Comparison of ENCODE assay signal across 8 cellular contexts in genomic region chr5:41924872-41925554, GRCh38. TPM values are rescaled to one million over a fixed set of nuclear protein-coding genes. Genes with fewer than 3 reads are reported as not detected.
DNase-seq lines count a peak whose midpoint lies in the region; ATAC-seq, FAIRE-seq and TF ChIP-seq lines count a peak whose summit lies in the region.

FBXO4 (plus strand) TSS chr5:41925281; CDS start chr5:41925310, 29 bp downstream.

- peaks cover 9 to 33% (median 16%) of the 10 kb centered on the region in 11 experiments for H3K36me3 ChIP-seq in BLaER1 treated with 17β-estradiol and CSF1 and Interleukin-3, amounts not matched to agents 10 nM and 100 nM
- H3K36me3 ChIP-seq in HepG2 (replicated peaks in 1 of 2; ENCODE audit: control insufficient read depth in 1 of 2, insufficient read depth in 2 of 2, low read length in 2 of 2): peaks cover 0 to 17% of the 10 kb centered on the region in 2 experiments; a peak in 2 of 5 replicates

- peak within 1 kb of the TSS; percentile 85 to 96 (median 90) for H3K9ac ChIP-seq in BLaER1 treated with 17β-estradiol and CSF1 and Interleukin-3, amounts not matched to agents 10 nM and 100 nM
- peak within 1 kb of the TSS; percentile 91 for H3K9ac ChIP-seq in HepG2 (ENCODE audit: insufficient read depth, low read depth, low read length)

- peak; percentile 63 for TF ChIP-seq RAD21 in HepG2 (CRISPR knock-in tag; IDR thresholded peaks at IDR 0.05)

- H3K27me3 ChIP-seq in BLaER1 treated with 17β-estradiol and CSF1 and Interleukin-3, amounts not matched to agents 10 nM and 100 nM: peaks cover 0 to 20% (median 15%) of the 10 kb centered on the region in 11 experiments; a peak in 15 of 22 replicates
- H3K27me3 ChIP-seq in HepG2 (ENCODE audit: control insufficient read depth in 1 of 2, insufficient read depth in 2 of 2, low read length in 2 of 2): no peaks in the 10 kb centered on the region; a peak in 1 of 5 replicates

- H2AFZ ChIP-seq in HepG2 (ENCODE audit: low read length): peak within 1 kb of the TSS; percentile 99

- peak within 1 kb of the TSS; percentile 87 to 96 (median 92) for H3K27ac ChIP-seq in BLaER1 treated with 17β-estradiol and CSF1 and Interleukin-3, amounts not matched to agents 10 nM and 100 nM
- peak within 1 kb of the TSS; percentile 79 for H3K27ac ChIP-seq in HepG2 (ENCODE audit: extremely low read length, insufficient read depth, low read length)

- H3K9me3 Mint-ChIP-seq in activated CD4-positive, alpha-beta T cell treated with anti-CD3 and anti-CD28 coated beads, Interleukin-2, amount 10 ng/mL, durations not matched to agents 7 days and 5 days: no peaks in the 10 kb centered on the region

- H3K79me2 ChIP-seq in HepG2 (ENCODE audit: insufficient read depth, low read length): peaks cover 2% of the 10 kb centered on the region

- TF ChIP-seq POLR2A in HepG2 (IDR thresholded peaks at IDR 0.05; ENCODE audit: insufficient read depth in 1 of 2, low read depth in 2 of 2, low read length in 2 of 2): peak; percentile 77 to 82

- intact Hi-C loops in HepG2 (cut with micrococcal nuclease; ENCODE audit: unreplicated experiment): loop anchor here (1.0 to 5.0 kb wide), 3 partner anchors 21 to 132 kb away; partner anchors contain the start of gene RIMOC1

- H3K4me3 Mint-ChIP-seq in activated CD4-positive, alpha-beta T cell treated with anti-CD3 and anti-CD28 coated beads, Interleukin-2, amount 10 ng/mL, durations not matched to agents 7 days and 5 days: peak within 1 kb of the TSS; percentile 87

- TF ChIP-seq EP300 in HepG2 (IDR thresholded peaks at IDR 0.05; ENCODE audit: low read depth in 2 of 2, low read length in 2 of 2): peak; percentile 32 to 49; a peak in 2 of 4 replicates
- TF ChIP-seq EP300 in HepG2 (CRISPR knock-in tag; IDR thresholded peaks at IDR 0.05; ENCODE audit: borderline replicate concordance): no peak

- POLR2A ChIA-PET in activated CD4-positive, alpha-beta T cell treated with anti-CD3 and anti-CD28 coated beads, Interleukin-2, amount 10 ng/mL, durations not matched to agents 7 days and 5 days (lab: Charles Lee): interaction anchor here (0.6 to 0.9 kb wide), 2 partner anchors 21 to 826 kb away, joined by 3 to 9 read pairs; partner anchors contain the start of gene RIMOC1
- POLR2A ChIA-PET in HepG2 (lab: Yijun Ruan, JAX): interaction anchor here (0.6 to 1.7 kb wide), 5 partner anchors 11 to 1090 kb away, joined by 3 to 81 read pairs (median 3); partner anchors contain the start of genes RIMOC1, RPL37 and SELENOP

- H4K20me1 ChIP-seq in BLaER1 treated with 17β-estradiol and CSF1 and Interleukin-3, amounts not matched to agents 10 nM and 100 nM: peaks cover 0 to 9% (median 0%) of the 10 kb centered on the region in 11 experiments; a peak in 1 of 22 replicates
- H4K20me1 ChIP-seq in HepG2 (ENCODE audit: insufficient read depth, low read length): no peaks in the 10 kb centered on the region

- no peaks in the 10 kb centered on the region for H3K9me3 ChIP-seq in BLaER1 treated with 17β-estradiol and CSF1 and Interleukin-3, amounts not matched to agents 10 nM and 100 nM (replicated peaks in 1 of 11)
- no peaks in the 10 kb centered on the region for H3K9me3 ChIP-seq in HepG2 (ENCODE audit: low read length)

- peak; percentile 93 for TF ChIP-seq CTCF in HepG2 (CRISPR knock-in tag; IDR thresholded peaks at IDR 0.05)

- no TSS peak for BruUV-seq in HepG2 (replicated peaks; lab: Mats Ljungman, UMichigan)

- H3K4me2 ChIP-seq in BLaER1 treated with 17β-estradiol and CSF1 and Interleukin-3, amounts not matched to agents 10 nM and 100 nM: peak within 1 kb of the TSS; percentile 85 to 100 (median 95)
- peak within 1 kb of the TSS; percentile 91 for H3K4me2 ChIP-seq in HepG2 (ENCODE audit: low read depth, low read length)

- in situ Hi-C loops in HepG2 (cut with HindIII; ENCODE audit: extremely low pct_ligation_motif_present, low pct_unique_long_range_greater_than_20kb): no loop called here

- peak; percentile 44 for DNase-seq in GM19240 (ENCODE audit: insufficient read length, low spot score)
- peak; percentile 70 for DNase-seq in NCI-H526 treated with DMSO at 0.1 percent for 48 hours (lab: John Stamatoyannopoulos, UW)
- DNase-seq in activated CD4-positive, alpha-beta T cell treated with anti-CD3 and anti-CD28 coated beads, Interleukin-2, amount 10 ng/mL, durations not matched to agents 7 days and 5 days: peak; percentile 89
- DNase-seq in cortex of kidney (lab: John Stamatoyannopoulos, UW): peak; percentile 48
- DNase-seq in HepG2 (ENCODE audit: low spot score): peak; percentile 71
- DNase-seq in stimulated activated CD4-positive, alpha-beta T cell treated with anti-CD3 and anti-CD28 coated beads, Interleukin-4, amount 100 ng/mL, for 24 hours: peak; percentile 88

- ATAC-seq in HG03457 (IDR thresholded peaks at IDR 0.05; ENCODE audit: unreplicated experiment): peak; percentile 90
- peak; percentile 98 for ATAC-seq in HepG2

- peak within 1 kb of the TSS; percentile 69 to 87 (median 79) for H3K4me3 ChIP-seq in BLaER1 treated with 17β-estradiol and CSF1 and Interleukin-3, amounts not matched to agents 10 nM and 100 nM
- H3K4me3 ChIP-seq in HepG2 (replicated peaks in 1 of 3; ENCODE audit: insufficient read depth in 1 of 3, low read depth in 2 of 3, low read length in 3 of 3): peak within 1 kb of the TSS; percentile 67 to 91 (median 82)

- no peaks in the 10 kb centered on the region for H3K27me3 Mint-ChIP-seq in activated CD4-positive, alpha-beta T cell treated with anti-CD3 and anti-CD28 coated beads, Interleukin-2, amount 10 ng/mL, durations not matched to agents 7 days and 5 days

- H3K36me3 Mint-ChIP-seq in activated CD4-positive, alpha-beta T cell treated with anti-CD3 and anti-CD28 coated beads, Interleukin-2, amount 10 ng/mL, durations not matched to agents 7 days and 5 days (ENCODE audit: low read depth): peaks cover 21% of the 10 kb centered on the region

- CTCF ChIA-PET in activated CD4-positive, alpha-beta T cell treated with anti-CD3 and anti-CD28 coated beads, Interleukin-2, amount 10 ng/mL, durations not matched to agents 7 days and 5 days (lab: Charles Lee): interaction anchor here (0.7 to 1.7 kb wide), 13 partner anchors 11 to 132 kb away, joined by 3 to 5 read pairs (median 3); partner anchors contain the start of gene RIMOC1
- CTCF ChIA-PET in HepG2 (lab: Yijun Ruan, JAX; ENCODE audit: low intra/inter-chr PET ratio, low total read pairs): interaction anchor here (1.2 kb wide), 1 partner anchor 69 kb away, joined by 3 read pairs; no protein-coding TSS in a partner anchor

- 18% methylated on average over 5 of the region's 60 CpGs for WGBS in HepG2 (ENCODE audit: low lambda C conversion rate)

- peaks cover 25% of the 10 kb centered on the region for H3K4me1 Mint-ChIP-seq in activated CD4-positive, alpha-beta T cell treated with anti-CD3 and anti-CD28 coated beads, Interleukin-2, amount 10 ng/mL, durations not matched to agents 7 days and 5 days

- no peak for FAIRE-seq in HepG2 (lab: Jason Lieb, UNC)

- H3K4me1 ChIP-seq in BLaER1 treated with 17β-estradiol and CSF1 and Interleukin-3, amounts not matched to agents 10 nM and 100 nM: peaks cover 14 to 40% (median 20%) of the 10 kb centered on the region in 10 experiments
- peaks cover 50% of the 10 kb centered on the region for H3K4me1 ChIP-seq in HepG2 (ENCODE audit: insufficient read depth, low read length)

- H3K27ac Mint-ChIP-seq in activated CD4-positive, alpha-beta T cell treated with anti-CD3 and anti-CD28 coated beads, Interleukin-2, amount 10 ng/mL, durations not matched to agents 7 days and 5 days: peak within 1 kb of the TSS; percentile 95

TF ChIP-seq in HepG2, 621 proteins besides CTCF, POLR2A, EP300 and RAD21 (continues in another document):
- TF ChIP-seq ELK4 (CRISPR knock-in tag; IDR thresholded peaks at IDR 0.05; ENCODE audit: borderline replicate concordance): no peak

RNA-seq across cellular contexts. Expression of gene FBXO4, which starts in this region (rescaled TPM):
- total RNA-seq in activated CD4-positive, alpha-beta T cell treated with anti-CD3 and anti-CD28 coated beads, Interleukin-2, amount 10 ng/mL, durations not matched to agents 7 days and 5 days: 10 to 100 TPM; 13.9 to 14.8 TPM
- 16.4 and 19.1 TPM in 2 replicates for total RNA-seq in HepG2 (2016; rRNA removed; fragmentation: Illumina TruSeq; extraction: Trizol)
- 7.8 and 8.7 TPM in 2 replicates for total RNA-seq in HepG2 (2016; cell fraction: cytosol; rRNA removed; fragmentation: Illumina TruSeq; extraction: Trizol; ENCODE audit: low read depth)
- 16.4 and 21.2 TPM in 2 replicates for total RNA-seq in HepG2 (2016; cell fraction: insoluble cytoplasmic fraction; rRNA removed; fragmentation: Illumina TruSeq; extraction: Trizol)
- total RNA-seq in HepG2 (2016; cell fraction: membrane; rRNA removed; fragmentation: Illumina TruSeq; extraction: Trizol): 7.0 and 9.4 TPM in 2 replicates
- 13.5 and 13.6 TPM in 2 replicates for total RNA-seq in HepG2 (2016; cell fraction: nucleus; rRNA removed; fragmentation: Illumina TruSeq; extraction: Trizol)
- polyA plus RNA-seq in HepG2 (2011; rRNA removed): 3.9 and 5.2 TPM in 2 replicates
- polyA plus RNA-seq in HepG2 (2011; cell fraction: cytosol; rRNA removed): 1.9 and 3.5 TPM in 2 replicates
- 1.7 and 2.0 TPM in 2 replicates for polyA plus RNA-seq in HepG2 (2011; cell fraction: nucleus; rRNA removed)
- 4.3 and 6.1 TPM in 2 replicates for polyA plus RNA-seq in HepG2 (2012)
- polyA plus RNA-seq in HepG2 (2016; cell fraction: cytosol; fragmentation: Illumina TruSeq; extraction: Trizol; ENCODE audit: low read depth): 2.4 and 3.0 TPM in 2 replicates
- 15.9 and 21.4 TPM in 2 replicates for polyA plus RNA-seq in HepG2 (2016; cell fraction: insoluble cytoplasmic fraction; fragmentation: Illumina TruSeq; extraction: Trizol; ENCODE audit: low read depth)
- 4.7 and 6.1 TPM in 2 replicates for polyA plus RNA-seq in HepG2 (2016; cell fraction: membrane; fragmentation: Illumina TruSeq; extraction: Trizol; ENCODE audit: low read depth)
- polyA plus RNA-seq in HepG2 (2016; cell fraction: nucleus; fragmentation: Illumina TruSeq; extraction: Trizol; ENCODE audit: insufficient read depth, low read depth): 11.5 and 14.5 TPM in 2 replicates
- polyA minus RNA-seq in HepG2 (2011; rRNA and poly(A)+ RNA removed; ENCODE audit: low replicate concordance): 1.9 and 4.3 TPM in 2 replicates
- polyA minus RNA-seq in HepG2 (2011; cell fraction: cytosol; rRNA and poly(A)+ RNA removed): 1.2 and 2.2 TPM in 2 replicates
- polyA minus RNA-seq in HepG2 (2011; cell fraction: nucleus; rRNA and poly(A)+ RNA removed): 7.3 and 9.7 TPM in 2 replicates

Comparison
In these comparisons a context has a peak if more than half of its experiments do, and no peak if none do; other contexts are left out.
1. Peak in every context shown above with its lines: DNase-seq, ATAC-seq, H3K4me3 ChIP-seq and H3K27ac ChIP-seq.